Comparison of ENCODE assay signal across 26 cellular contexts in genomic region chr10:101304316-101304715, GRCh38.
"Had no signal": no experiment of that assay in that cellular context is flagged by ENCODE, and none has a peak within 500 bp of the region (broad histone marks: within the 10 kb centered on the region; RNA-seq: fewer than 3 reads in every experiment).

No MANE protein-coding gene starts in this region.

- H3K4me3 ChIP-seq: cardiac muscle cell, skin epidermis, tibial artery, upper lobe of right lung had no signal

- H3K9me3 Mint-ChIP-seq: activated T-helper 2 cell treated with anti-CD3 and anti-CD28 coated beads, Interferon-gamma antibody, Interleukin-2, Interleukin-4, amounts not matched to agents 10 μg/mL and 5 μg/mL and 100 μg/mL, durations not matched to agents 14 hours and 24 hours and 36 hours; naive thymus-derived CD8-positive, alpha-beta T cell; stimulated activated effector memory CD8-positive, alpha-beta T cell treated with anti-CD3 and anti-CD28 coated beads, Interleukin-12 subunit alpha, Interleukin-12 subunit beta, amount 100 ng/mL, for 72 hours; stimulated activated naive CD8-positive, alpha-beta T cell treated with anti-CD3 and anti-CD28 coated beads, Interleukin-15, Interleukin-2, amounts not matched to agents 100 ng/mL and 50 ng/mL, for 24 hours; WTC11 had no signal

- H3K27ac Mint-ChIP-seq: activated CD8-positive, alpha-beta memory T cell treated with anti-CD3 and anti-CD28 coated beads, Interleukin-2, amount 10 ng/mL, durations not matched to agents 7 days and 5 days; activated CD8-positive, alpha-beta T cell treated with anti-CD3 and anti-CD28 coated beads, Interleukin-2, amount 10 ng/mL, durations not matched to agents 7 days and 5 days; activated naive CD8-positive, alpha-beta T cell; activated T-helper 2 cell treated with anti-CD3 and anti-CD28 coated beads, Interferon-gamma antibody, Interleukin-2, Interleukin-4, amounts not matched to agents 10 μg/mL and 5 μg/mL and 100 μg/mL, durations not matched to agents 14 hours and 24 hours and 36 hours; naive thymus-derived CD8-positive, alpha-beta T cell; stimulated activated effector memory CD8-positive, alpha-beta T cell treated with anti-CD3 and anti-CD28 coated beads, Interleukin-12 subunit alpha, Interleukin-12 subunit beta, amount 100 ng/mL, for 72 hours; stimulated activated naive CD8-positive, alpha-beta T cell treated with anti-CD3 and anti-CD28 coated beads, Interleukin-15, Interleukin-2, amounts not matched to agents 100 ng/mL and 50 ng/mL, for 24 hours; WTC11 had no signal

- H3K36me3 Mint-ChIP-seq: activated CD8-positive, alpha-beta memory T cell treated with anti-CD3 and anti-CD28 coated beads, Interleukin-2, amount 10 ng/mL, durations not matched to agents 7 days and 5 days; activated naive CD8-positive, alpha-beta T cell; stimulated activated effector memory CD8-positive, alpha-beta T cell treated with anti-CD3 and anti-CD28 coated beads, Interleukin-12 subunit alpha, Interleukin-12 subunit beta, amount 100 ng/mL, for 72 hours; WTC11 had no signal

- DNase-seq: activated CD4-positive, alpha-beta T cell treated with anti-CD3 and anti-CD28 coated beads for 1 hour; activated CD8-positive, alpha-beta memory T cell treated with anti-CD3 and anti-CD28 coated beads, Interleukin-2, amount 10 ng/mL, durations not matched to agents 7 days and 5 days; activated CD8-positive, alpha-beta T cell treated with anti-CD3 and anti-CD28 coated beads, Interleukin-2, amount 10 ng/mL, durations not matched to agents 7 days and 5 days; activated T-cell treated with anti-CD3 and anti-CD28 coated beads, Interleukin-2, amount 50 U/mL, for 48 hours; cortex of kidney; foreskin fibroblast; hippocampal formation; left colon; mesenchymal stem cell; naive thymus-derived CD8-positive, alpha-beta T cell; stimulated activated CD4-positive, alpha-beta T cell treated with anti-CD3 and anti-CD28 coated beads, Interleukin-12 subunit alpha, Interleukin-12 subunit beta, amount 100 ng/mL, for 4 hours; stimulated activated CD4-positive, alpha-beta T cell treated with anti-CD3 and anti-CD28 coated beads, Interleukin-4, amount 100 ng/mL, for 1 hour; T-helper 2 cell; tibial artery; upper lobe of right lung had no signal

- H3K4me1 Mint-ChIP-seq: activated CD8-positive, alpha-beta memory T cell treated with anti-CD3 and anti-CD28 coated beads, Interleukin-2, amount 10 ng/mL, durations not matched to agents 7 days and 5 days; naive thymus-derived CD8-positive, alpha-beta T cell; stimulated activated effector memory CD8-positive, alpha-beta T cell treated with anti-CD3 and anti-CD28 coated beads, Interleukin-12 subunit alpha, Interleukin-12 subunit beta, amount 100 ng/mL, for 72 hours had no signal

- H3K36me3 ChIP-seq: cardiac muscle cell, neutrophil, tibial artery, upper lobe of right lung had no signal

- ATAC-seq: activated CD8-positive, alpha-beta memory T cell treated with anti-CD3 and anti-CD28 coated beads, Interleukin-2, amount 10 ng/mL, durations not matched to agents 7 days and 5 days; activated CD8-positive, alpha-beta T cell treated with anti-CD3 and anti-CD28 coated beads, Interleukin-2, amount 10 ng/mL, durations not matched to agents 7 days and 5 days; esophagus mucosa; left colon; naive thymus-derived CD8-positive, alpha-beta T cell; sciatic nerve; stimulated activated effector memory CD8-positive, alpha-beta T cell treated with anti-CD3 and anti-CD28 coated beads, Interleukin-12 subunit alpha, Interleukin-12 subunit beta, amount 100 ng/mL, for 72 hours; upper lobe of right lung; WTC11 had no signal

- FAIRE-seq: keratinocyte had no signal

- H3K4me3 Mint-ChIP-seq: activated CD8-positive, alpha-beta memory T cell treated with anti-CD3 and anti-CD28 coated beads, Interleukin-2, amount 10 ng/mL, durations not matched to agents 7 days and 5 days; activated CD8-positive, alpha-beta T cell treated with anti-CD3 and anti-CD28 coated beads, Interleukin-2, amount 10 ng/mL, durations not matched to agents 7 days and 5 days; activated naive CD8-positive, alpha-beta T cell; naive thymus-derived CD8-positive, alpha-beta T cell; stimulated activated effector memory CD8-positive, alpha-beta T cell treated with anti-CD3 and anti-CD28 coated beads, Interleukin-12 subunit alpha, Interleukin-12 subunit beta, amount 100 ng/mL, for 72 hours; stimulated activated naive CD8-positive, alpha-beta T cell treated with anti-CD3 and anti-CD28 coated beads, Interleukin-15, Interleukin-2, amounts not matched to agents 100 ng/mL and 50 ng/mL, for 24 hours; WTC11 had no signal
